Comparison of ENCODE assay signal across 21 cellular contexts in the genomic region with DNA sequence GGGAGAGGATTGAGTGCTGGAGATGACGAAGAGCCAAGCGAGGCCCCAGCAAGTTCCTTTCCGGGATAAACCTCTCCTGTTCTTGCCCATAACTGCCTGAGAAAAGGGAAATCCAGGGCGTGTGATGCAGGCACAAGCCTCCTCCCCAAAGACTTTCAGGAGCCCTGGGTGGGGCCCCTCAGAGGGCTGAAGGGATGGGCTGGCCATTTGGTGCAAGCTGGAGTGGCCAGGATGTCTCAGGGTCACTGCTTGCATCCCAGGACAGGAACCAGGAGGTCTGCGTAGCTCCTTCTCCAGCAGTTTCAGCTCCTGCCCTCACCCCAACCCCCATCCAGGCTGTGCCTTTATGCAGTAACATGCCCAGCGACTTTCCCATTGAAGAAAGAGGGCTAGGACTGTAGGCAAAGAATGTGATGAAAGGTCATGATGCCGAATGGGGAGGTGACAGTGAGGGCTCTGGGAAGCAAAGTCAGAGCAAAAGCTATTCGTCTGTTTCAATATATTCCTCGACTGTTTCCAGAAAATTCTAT.
DNase-seq lines count a peak whose midpoint lies in the region; TF ChIP-seq lines count a peak whose summit lies in the region.
"Had no signal": no experiment of that assay in that cellular context is flagged by ENCODE, and none has a peak within 500 bp of the region (broad histone marks: within the 10 kb centered on the region; RNA-seq: fewer than 3 reads in every experiment).

No MANE protein-coding gene starts in this region.

- WGBS in sigmoid colon, 2 donors: 91 to 94% methylated on average over 9 of the region's 9 CpGs
- whole genome bisulfite sequencing in spleen, 5 donors: 81 to 91% (median 90%) methylated on average over 9 of the region's 9 CpGs

- DNase-seq in activated naive CD4-positive, alpha-beta T cell treated with anti-CD3 and anti-CD28 coated beads, Interleukin-2, amount 10 ng/mL, durations not matched to agents 7 days and 5 days: no peak
- no peak for DNase-seq in activated naive CD4-positive, alpha-beta T cell treated with anti-CD3 and anti-CD28 coated beads, Interleukin-2, amount 50 U/mL, for 16 hours
- DNase-seq in nephron progenitor cell: no peak
- peak; percentile 36 for DNase-seq in sigmoid colon
- DNase-seq in stimulated activated CD4-positive, alpha-beta T cell treated with anti-CD3 and anti-CD28 coated beads, Interleukin-4, amount 100 ng/mL, for 24 hours: no peak
- no peak for DNase-seq in spleen
- DNase-seq in T-helper 2 cell: no peak
- DNase-seq: 8988T; AML-193; C1 segment of cervical spinal cord; Calu3; CD8-positive, alpha-beta memory T cell; DMS153; HCEC 1CT; NCI-H1105; NCI-H2029 treated with DMSO at 0.1 percent for 48 hours; NCI-H2171; NCI-H524 treated with DMSO at 0.1 percent for 48 hours; NCI-H82 had no signal

- peak overlapping the region; percentile 58; the same call in 1 of the 2 replicates for H3K27ac ChIP-seq in VCaP
- H3K27ac ChIP-seq in sigmoid colon: no peak overlapping the region
- H3K27ac ChIP-seq in spleen: no peak overlapping the region
- H3K27ac ChIP-seq: KMS-11 had no signal

- TF ChIP-seq EP300 in sigmoid colon (IDR thresholded peaks at IDR 0.05): no peak

- H3K4me3 ChIP-seq in sigmoid colon (no peak overlapping the region), spleen (no peak overlapping the region)

- H3K36me3 ChIP-seq in sigmoid colon (peaks cover 54 to 76% (median 61%) of the 10 kb centered on the region in 4 donors), spleen (peaks cover 0 to 66% (median 13%) of the 10 kb centered on the region in 6 donors)

- H3K4me1 ChIP-seq in sigmoid colon: no peaks in the 10 kb centered on the region
- H3K4me1 ChIP-seq in spleen: no peaks in the 10 kb centered on the region

- H3K9me3 Mint-ChIP-seq in activated naive CD4-positive, alpha-beta T cell treated with anti-CD3 and anti-CD28 coated beads, Interleukin-2, amount 10 ng/mL, durations not matched to agents 7 days and 5 days: no peaks in the 10 kb centered on the region
- H3K9me3 Mint-ChIP-seq in nephron progenitor cell: no peaks in the 10 kb centered on the region

- H3K27me3 ChIP-seq in sigmoid colon: no peaks in the 10 kb centered on the region
- no peaks in the 10 kb centered on the region for H3K27me3 ChIP-seq in spleen (replicated peaks in 1 of 7)

- H3K4me1 Mint-ChIP-seq in activated naive CD4-positive, alpha-beta T cell treated with anti-CD3 and anti-CD28 coated beads, Interleukin-2, amount 10 ng/mL, durations not matched to agents 7 days and 5 days: no peaks in the 10 kb centered on the region
- H3K4me1 Mint-ChIP-seq in nephron progenitor cell: no peaks in the 10 kb centered on the region
- H3K4me1 Mint-ChIP-seq: CD8-positive, alpha-beta memory T cell had no signal

- TF ChIP-seq CTCF in VCaP (conservative IDR thresholded peaks at IDR 0.05): no peak
- no peak for TF ChIP-seq CTCF in nephron progenitor cell (IDR thresholded peaks at IDR 0.05)
- TF ChIP-seq CTCF in sigmoid colon (IDR thresholded peaks at IDR 0.05): no peak
- TF ChIP-seq CTCF in spleen (IDR thresholded peaks at IDR 0.05 in 8 of 11, conservative IDR thresholded peaks at IDR 0.05 in 3 of 11): no peak

- H3K27ac Mint-ChIP-seq in activated naive CD4-positive, alpha-beta T cell treated with anti-CD3 and anti-CD28 coated beads, Interleukin-2, amount 10 ng/mL, durations not matched to agents 7 days and 5 days: peak overlapping the region; percentile 19
- H3K27ac Mint-ChIP-seq in nephron progenitor cell: peak overlapping the region; percentile 83
- H3K27ac Mint-ChIP-seq: CD8-positive, alpha-beta memory T cell had no signal

- no peaks in the 10 kb centered on the region for H3K9me3 ChIP-seq in sigmoid colon
- no peaks in the 10 kb centered on the region for H3K9me3 ChIP-seq in spleen

- no peaks in the 10 kb centered on the region for H3K36me3 Mint-ChIP-seq in activated naive CD4-positive, alpha-beta T cell treated with anti-CD3 and anti-CD28 coated beads, Interleukin-2, amount 10 ng/mL, durations not matched to agents 7 days and 5 days
- peaks cover 77% of the 10 kb centered on the region for H3K36me3 Mint-ChIP-seq in nephron progenitor cell (ENCODE audit: low read depth)
- H3K36me3 Mint-ChIP-seq: CD8-positive, alpha-beta memory T cell had no signal

- H3K27me3 Mint-ChIP-seq in activated naive CD4-positive, alpha-beta T cell treated with anti-CD3 and anti-CD28 coated beads, Interleukin-2, amount 10 ng/mL, durations not matched to agents 7 days and 5 days: no peaks in the 10 kb centered on the region
- no peaks in the 10 kb centered on the region for H3K27me3 Mint-ChIP-seq in nephron progenitor cell (ENCODE audit: low read depth, poor library complexity)

- intact Hi-C loops in sigmoid colon (cut with DNase I): no loop called here
- intact Hi-C loops in spleen (cut with DNase I; ENCODE audit: low total_unique reads): no loop called here

- CTCF ChIA-PET in activated naive CD4-positive, alpha-beta T cell treated with anti-CD3 and anti-CD28 coated beads, Interleukin-2, amount 10 ng/mL, durations not matched to agents 7 days and 5 days (lab: Charles Lee): no interaction called here

- TF ChIP-seq POLR2A in sigmoid colon (IDR thresholded peaks at IDR 0.05): no peak
- no peak for TF ChIP-seq POLR2A in spleen (IDR thresholded peaks at IDR 0.05)

- H3K4me3 Mint-ChIP-seq in activated naive CD4-positive, alpha-beta T cell treated with anti-CD3 and anti-CD28 coated beads, Interleukin-2, amount 10 ng/mL, durations not matched to agents 7 days and 5 days: no peak overlapping the region
- no peak overlapping the region for H3K4me3 Mint-ChIP-seq in nephron progenitor cell
- H3K4me3 Mint-ChIP-seq: CD8-positive, alpha-beta memory T cell had no signal
